ENCODE assay signal across 29 cellular contexts in the genomic region with DNA sequence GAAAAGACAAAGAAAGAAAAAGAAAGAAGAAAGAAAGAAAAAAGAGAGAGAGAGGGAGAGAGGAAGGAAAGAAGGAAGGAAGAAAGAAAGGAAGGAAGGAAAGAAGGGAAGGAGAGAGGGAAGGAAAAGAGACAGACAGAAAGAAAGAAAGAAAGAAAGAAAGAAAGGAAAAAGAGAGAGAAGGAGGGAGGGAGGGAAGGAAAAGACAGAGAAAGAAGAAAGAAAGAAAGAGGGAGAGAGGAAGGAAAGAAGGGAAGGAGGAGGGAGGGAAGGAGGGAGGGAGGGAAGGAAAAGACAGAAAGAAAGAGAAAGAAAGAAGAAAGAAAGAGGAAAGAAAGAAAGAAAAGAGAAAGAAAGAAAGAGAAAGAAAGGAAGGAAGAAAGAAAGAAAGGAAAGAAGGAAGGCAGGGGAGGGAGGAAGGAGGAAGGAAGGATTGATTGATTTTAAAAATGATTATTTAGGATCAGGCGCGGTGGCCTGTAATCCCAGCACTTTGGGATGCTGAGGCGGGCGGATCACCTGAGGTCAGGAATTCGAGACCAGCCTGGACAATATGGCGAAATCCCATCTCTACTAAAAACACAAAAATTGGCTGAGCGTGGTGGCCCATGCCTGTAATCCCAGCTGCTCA. TPM values are rescaled to one million over a fixed set of nuclear protein-coding genes. Genes with fewer than 3 reads are reported as not detected.
"Had no signal": no experiment of that assay in that cellular context is flagged by ENCODE, and none has a peak within 500 bp of the region (broad histone marks: within the 10 kb centered on the region; RNA-seq: fewer than 3 reads in every experiment).

No MANE protein-coding gene starts in this region.

- H3K9ac ChIP-seq: KMS-11 had no signal

- H3K4me3 ChIP-seq: SJCRH30, SK-N-MC had no signal

- H3K36me3 Mint-ChIP-seq: activated naive CD4-positive, alpha-beta T cell treated with anti-CD3 and anti-CD28 coated beads, Interleukin-2, amount 10 ng/mL, durations not matched to agents 7 days and 5 days; activated naive CD8-positive, alpha-beta T cell; brain had no signal

- H3K4me3 Mint-ChIP-seq: activated B cell treated with CpG ODN at 0.5 μM for 24 hours; activated CD8-positive, alpha-beta T cell treated with anti-CD3 and anti-CD28 coated beads for 36 hours; activated naive CD4-positive, alpha-beta T cell treated with anti-CD3 and anti-CD28 coated beads, Interleukin-2, amount 10 ng/mL, durations not matched to agents 7 days and 5 days; activated naive CD8-positive, alpha-beta T cell; activated naive CD8-positive, alpha-beta T cell treated with anti-CD3 and anti-CD28 coated beads, Interleukin-2, amount 50 U/mL, for 24 hours; activated T-cell treated with anti-CD3 and anti-CD28 coated beads, Interleukin-2, amount 50 U/mL, for 24 hours; activated T-helper 1 cell treated with anti-CD3 and anti-CD28 coated beads, Interleukin-12 subunit alpha, Interleukin-12 subunit beta, Interleukin-2, Interleukin-4 antibody, amounts not matched to agents 30 ng/mL and 10 ng/mL and 1 ng/mL, durations not matched to agents 14 hours and 24 hours and 36 hours; brain had no signal

- H3K4me2 ChIP-seq: KMS-11 had no signal

- DNase-seq: activated B cell treated with CpG ODN at 0.5 μM for 24 hours; activated CD4-positive, alpha-beta T cell treated with anti-CD3 and anti-CD28 coated beads for 48 hours; activated CD4-positive, alpha-beta T cell treated with anti-CD3 and anti-CD28 coated beads, Interleukin-2, amount 50 U/mL, for 4 hours; activated CD4-positive, CD25-positive, alpha-beta regulatory T cell treated with anti-CD3 and anti-CD28 coated beads, Interleukin-2, amount 50 U/mL, for 72 hours; activated CD8-positive, alpha-beta T cell treated with anti-CD3 and anti-CD28 coated beads for 36 hours; activated effector memory CD4-positive, alpha-beta T cell treated with Interleukin-2 at 50 U/mL for 16 hours; activated naive CD4-positive, alpha-beta T cell treated with anti-CD3 and anti-CD28 coated beads, Interleukin-2, amount 10 ng/mL, durations not matched to agents 7 days and 5 days; activated naive CD8-positive, alpha-beta T cell treated with anti-CD3 and anti-CD28 coated beads, Interleukin-2, amount 50 U/mL, for 24 hours; activated T-cell treated with anti-CD3 and anti-CD28 coated beads, Interleukin-2, amount 50 U/mL, for 24 hours; anterior cingulate cortex; caudate nucleus; cerebellar nuclear complex; MM.1S; NCI-H1092 treated with DMSO at 0.1 percent for 48 hours; NCI-H1417 treated with DMSO at 0.1 percent for 48 hours; NCI-H1694; NCI-H1930; NCI-H2081 treated with DMSO at 0.1 percent for 48 hours; NCI-H345; NCI-H524 treated with DMSO at 0.1 percent for 48 hours; SHP77; SJCRH30 had no signal

- H3K27ac Mint-ChIP-seq: activated B cell treated with CpG ODN at 0.5 μM for 24 hours; activated CD8-positive, alpha-beta T cell treated with anti-CD3 and anti-CD28 coated beads for 36 hours; activated naive CD4-positive, alpha-beta T cell treated with anti-CD3 and anti-CD28 coated beads, Interleukin-2, amount 10 ng/mL, durations not matched to agents 7 days and 5 days; activated naive CD8-positive, alpha-beta T cell; activated naive CD8-positive, alpha-beta T cell treated with anti-CD3 and anti-CD28 coated beads, Interleukin-2, amount 50 U/mL, for 24 hours; activated T-cell treated with anti-CD3 and anti-CD28 coated beads, Interleukin-2, amount 50 U/mL, for 24 hours; activated T-helper 1 cell treated with anti-CD3 and anti-CD28 coated beads, Interleukin-12 subunit alpha, Interleukin-12 subunit beta, Interleukin-2, Interleukin-4 antibody, amounts not matched to agents 30 ng/mL and 10 ng/mL and 1 ng/mL, durations not matched to agents 14 hours and 24 hours and 36 hours had no signal

- ATAC-seq: activated CD8-positive, alpha-beta T cell treated with anti-CD3 and anti-CD28 coated beads for 36 hours; activated naive CD8-positive, alpha-beta T cell treated with anti-CD3 and anti-CD28 coated beads, Interleukin-2, amount 50 U/mL, for 24 hours; Panc1 had no signal

- H3K9me3 ChIP-seq: SJCRH30 had no signal

- H3K36me3 ChIP-seq: SJCRH30 had no signal

- H3K27ac ChIP-seq: KMS-11, SJCRH30, SK-N-MC had no signal

- H3K9me3 Mint-ChIP-seq: activated B cell treated with CpG ODN at 0.5 μM for 24 hours; activated CD8-positive, alpha-beta T cell treated with anti-CD3 and anti-CD28 coated beads for 36 hours; activated naive CD4-positive, alpha-beta T cell treated with anti-CD3 and anti-CD28 coated beads, Interleukin-2, amount 10 ng/mL, durations not matched to agents 7 days and 5 days; activated naive CD8-positive, alpha-beta T cell treated with anti-CD3 and anti-CD28 coated beads, Interleukin-2, amount 50 U/mL, for 24 hours; activated T-cell treated with anti-CD3 and anti-CD28 coated beads, Interleukin-2, amount 50 U/mL, for 24 hours; activated T-helper 1 cell treated with anti-CD3 and anti-CD28 coated beads, Interleukin-12 subunit alpha, Interleukin-12 subunit beta, Interleukin-2, Interleukin-4 antibody, amounts not matched to agents 30 ng/mL and 10 ng/mL and 1 ng/mL, durations not matched to agents 14 hours and 24 hours and 36 hours had no signal

RNA-seq across cellular contexts. Expression of gene PTGES, which starts 26.8 kb away (rescaled TPM):
- total RNA-seq: activated B cell treated with CpG ODN at 0.5 μM for 24 hours; activated CD8-positive, alpha-beta memory T cell treated with anti-CD3 and anti-CD28 coated beads for 36 hours had no signal
